ENCODE assay signal across 9 cellular contexts in genomic region chr5:123916331-123917121, GRCh38.
A peak's percentile ranks its signal among the peaks of the same experiment; 100 is the strongest.
DNase-seq lines count a peak whose midpoint lies in the region; ATAC-seq and TF ChIP-seq lines count a peak whose summit lies in the region.
"Had no signal": no experiment of that assay in that cellular context is flagged by ENCODE, and none has a peak within 500 bp of the region (broad histone marks: within the 10 kb centered on the region; RNA-seq: fewer than 3 reads in every experiment).

No MANE protein-coding gene starts in this region.

- no peak for TF ChIP-seq EP300 in tibial nerve (IDR thresholded peaks at IDR 0.05)

- intact Hi-C loops in Right ventricle myocardium inferior (cut with DNase I): loop anchor here (5.0 to 10.0 kb wide), 2 partner anchors 102 to 219 kb away; no protein-coding TSS in a partner anchor
- intact Hi-C loops in cardiac septum (cut with DNase I): loop anchor here (5.0 to 10.0 kb wide), 2 partner anchors 104 to 212 kb away; no protein-coding TSS in a partner anchor
- intact Hi-C loops in right cardiac atrium (cut with DNase I): no loop called here

- H3K27ac ChIP-seq in right cardiac atrium (ENCODE audit: low read length): peak overlapping the region; percentile 85
- peak overlapping the region in 1 of 4 donors; percentile 33 for H3K27ac ChIP-seq in tibial nerve

- 44% methylated on average over 8 of the region's 8 CpGs for WGBS in right cardiac atrium
- 21 to 29% methylated on average over 8 of the region's 8 CpGs for WGBS in tibial nerve, 2 donors

- H3K27me3 ChIP-seq in right cardiac atrium (ENCODE audit: control insufficient read depth, insufficient read depth): no peaks in the 10 kb centered on the region
- no peaks in the 10 kb centered on the region for H3K27me3 ChIP-seq in tibial nerve

- TF ChIP-seq CTCF in tibial nerve (IDR thresholded peaks at IDR 0.05): no peak

- H3K36me3 ChIP-seq in tibial nerve: no peaks in the 10 kb centered on the region

- no peak for TF ChIP-seq POLR2A in tibial nerve (IDR thresholded peaks at IDR 0.05)

- DNase-seq in Right ventricle myocardium inferior (ENCODE audit: missing footprints) (no peak), cardiac septum (ENCODE audit: low spot score) (no peak), amniotic stem cell (lab: John Stamatoyannopoulos, UW) (peak; percentile 1), right cardiac atrium (no peak), tibial nerve (ENCODE audit: low spot score in 2 of 2) (no peak), islet precursor cell (no peak), GDM1 (lab: John Stamatoyannopoulos, UW) (no peak)
- DNase-seq: NCI-H524 treated with DMSO at 0.1 percent for 48 hours had no signal

- H3K4me1 ChIP-seq in right cardiac atrium (ENCODE audit: control insufficient read depth, insufficient read depth, low read length): no peaks in the 10 kb centered on the region
- peaks cover 0 to 15% (median 0%) of the 10 kb centered on the region in 4 donors for H3K4me1 ChIP-seq in tibial nerve

- H3K4me3 ChIP-seq in right cardiac atrium (ENCODE audit: low read length) (peak overlapping the region; percentile 15), tibial nerve (no peak overlapping the region)

- no peaks in the 10 kb centered on the region for H3K9me3 ChIP-seq in right cardiac atrium (ENCODE audit: control insufficient read depth, low read length)
- peaks cover 0 to 12% (median 4%) of the 10 kb centered on the region in 4 donors for H3K9me3 ChIP-seq in tibial nerve

- ATAC-seq in Right ventricle myocardium inferior (peak; percentile 59), right cardiac atrium (peak; percentile 25 to 31), GM19023 (IDR thresholded peaks at IDR 0.05; ENCODE audit: unreplicated experiment) (no peak)

Comparison
In these comparisons a context has a peak if more than half of its experiments do, and no peak if none do; other contexts are left out.
1. intact Hi-C loops: an anchor here in Right ventricle myocardium inferior (5.0 to 10.0 kb wide) and cardiac septum (5.0 to 10.0 kb wide); none called in right cardiac atrium.